8 cellular contexts compared by ENCODE assay signal in genomic region chr3:158918008-158918407, GRCh38.
A peak's percentile ranks its signal among the peaks of the same experiment; 100 is the strongest.
DNase-seq lines count a peak whose midpoint lies in the region; ATAC-seq and TF ChIP-seq lines count a peak whose summit lies in the region.

No MANE protein-coding gene starts in this region.

- no peaks in the 10 kb centered on the region for H3K9me3 Mint-ChIP-seq in activated CD4-positive, alpha-beta T cell treated with anti-CD3 and anti-CD28 coated beads, Interleukin-2, amount 10 ng/mL, durations not matched to agents 7 days and 5 days
- no peaks in the 10 kb centered on the region for H3K9me3 Mint-ChIP-seq in stimulated activated effector memory CD8-positive, alpha-beta T cell treated with anti-CD3 and anti-CD28 coated beads, Interleukin-12 subunit alpha, Interleukin-12 subunit beta, amount 100 ng/mL, for 72 hours

- H3K4me1 Mint-ChIP-seq in activated CD4-positive, alpha-beta T cell treated with anti-CD3 and anti-CD28 coated beads, Interleukin-2, amount 10 ng/mL, durations not matched to agents 7 days and 5 days: no peaks in the 10 kb centered on the region
- no peaks in the 10 kb centered on the region for H3K4me1 Mint-ChIP-seq in stimulated activated effector memory CD8-positive, alpha-beta T cell treated with anti-CD3 and anti-CD28 coated beads, Interleukin-12 subunit alpha, Interleukin-12 subunit beta, amount 100 ng/mL, for 72 hours

- H3K9me3 ChIP-seq in OCI-LY3 (ENCODE audit: insufficient read depth, low read length) (no peaks in the 10 kb centered on the region), colonic mucosa (no peaks in the 10 kb centered on the region)

- no peaks in the 10 kb centered on the region for H3K4me1 ChIP-seq in OCI-LY3 (ENCODE audit: low read length)
- no peaks in the 10 kb centered on the region for H3K4me1 ChIP-seq in colonic mucosa

- no peaks in the 10 kb centered on the region for H4K20me1 ChIP-seq in OCI-LY3 (ENCODE audit: insufficient read depth, low read length)

- H3K79me2 ChIP-seq in OCI-LY3 (ENCODE audit: low read length): no peaks in the 10 kb centered on the region

- H3K36me3 Mint-ChIP-seq in activated CD4-positive, alpha-beta T cell treated with anti-CD3 and anti-CD28 coated beads, Interleukin-2, amount 10 ng/mL, durations not matched to agents 7 days and 5 days (ENCODE audit: low read depth): no peaks in the 10 kb centered on the region
- H3K36me3 Mint-ChIP-seq in stimulated activated effector memory CD8-positive, alpha-beta T cell treated with anti-CD3 and anti-CD28 coated beads, Interleukin-12 subunit alpha, Interleukin-12 subunit beta, amount 100 ng/mL, for 72 hours: no peaks in the 10 kb centered on the region

- H3K4me2 ChIP-seq in OCI-LY3 (ENCODE audit: low read length): no peak overlapping the region

- H3K27me3 Mint-ChIP-seq in activated CD4-positive, alpha-beta T cell treated with anti-CD3 and anti-CD28 coated beads, Interleukin-2, amount 10 ng/mL, durations not matched to agents 7 days and 5 days: peaks cover 5% of the 10 kb centered on the region

- no peak overlapping the region for H3K4me3 ChIP-seq in OCI-LY3 (ENCODE audit: low read length)
- no peak overlapping the region for H3K4me3 ChIP-seq in colonic mucosa

- CTCF ChIA-PET in activated CD4-positive, alpha-beta T cell treated with anti-CD3 and anti-CD28 coated beads, Interleukin-2, amount 10 ng/mL, durations not matched to agents 7 days and 5 days (lab: Charles Lee): no interaction called here

- H3K9ac ChIP-seq in OCI-LY3 (ENCODE audit: low read length): no peak overlapping the region
- H3K9ac ChIP-seq in colonic mucosa (ENCODE audit: low read depth in 2 of 2, low read length in 2 of 2): no peak overlapping the region

- TF ChIP-seq CTCF in OCI-LY3 (IDR thresholded peaks at IDR 0.05; ENCODE audit: low read depth, low read length) (peak; percentile 73), colonic mucosa (IDR thresholded peaks at IDR 0.05) (peak; percentile 47)

- peak; percentile 14 for DNase-seq in activated CD4-positive, alpha-beta T cell treated with anti-CD3 and anti-CD28 coated beads, Interleukin-2, amount 10 ng/mL, durations not matched to agents 7 days and 5 days
- DNase-seq in activated CD4-positive, alpha-beta T cell treated with anti-CD3 and anti-CD28 coated beads for 1 hour: no peak
- DNase-seq in colonic mucosa (peak; percentile 48), midbrain (lab: John Stamatoyannopoulos, UW) (peak; percentile 35)
- no peak for DNase-seq in stimulated activated effector memory CD8-positive, alpha-beta T cell treated with anti-CD3 and anti-CD28 coated beads, Interleukin-12 subunit alpha, Interleukin-12 subunit beta, amount 100 ng/mL, for 72 hours (ENCODE audit: low spot score in 2 of 2)

- H3K27me3 ChIP-seq in OCI-LY3 (ENCODE audit: low read depth, low read length) (0 out of 2 replicates have a peak, but pooled peaks cover 5% of the 10 kb centered on the region), colonic mucosa (no peaks in the 10 kb centered on the region)

- no peak overlapping the region for H3K4me3 Mint-ChIP-seq in activated CD4-positive, alpha-beta T cell treated with anti-CD3 and anti-CD28 coated beads, Interleukin-2, amount 10 ng/mL, durations not matched to agents 7 days and 5 days
- H3K4me3 Mint-ChIP-seq in stimulated activated effector memory CD8-positive, alpha-beta T cell treated with anti-CD3 and anti-CD28 coated beads, Interleukin-12 subunit alpha, Interleukin-12 subunit beta, amount 100 ng/mL, for 72 hours: no peak overlapping the region

- POLR2A ChIA-PET in activated CD4-positive, alpha-beta T cell treated with anti-CD3 and anti-CD28 coated beads, Interleukin-2, amount 10 ng/mL, durations not matched to agents 7 days and 5 days (lab: Charles Lee): no interaction called here

- intact Hi-C loops in colonic mucosa (cut with DNase I): loop anchor here (5.0 kb wide), 3 partner anchors 71 to 334 kb away; no protein-coding TSS in a partner anchor

- no peak overlapping the region for H3K27ac Mint-ChIP-seq in activated CD4-positive, alpha-beta T cell treated with anti-CD3 and anti-CD28 coated beads, Interleukin-2, amount 10 ng/mL, durations not matched to agents 7 days and 5 days
- H3K27ac Mint-ChIP-seq in stimulated activated effector memory CD8-positive, alpha-beta T cell treated with anti-CD3 and anti-CD28 coated beads, Interleukin-12 subunit alpha, Interleukin-12 subunit beta, amount 100 ng/mL, for 72 hours: no peak overlapping the region

- H3K27ac ChIP-seq in OCI-LY3 (ENCODE audit: low read length) (no peak overlapping the region), colonic mucosa (no peak overlapping the region)

- H3K36me3 ChIP-seq in OCI-LY3 (replicated peaks; ENCODE audit: low read depth, low read length): no peaks in the 10 kb centered on the region
- no peaks in the 10 kb centered on the region for H3K36me3 ChIP-seq in colonic mucosa

- H2AFZ ChIP-seq in OCI-LY3 (ENCODE audit: low read depth, low read length): no peak overlapping the region

- peak; percentile 69 for ATAC-seq in GM21423 (IDR thresholded peaks at IDR 0.05; ENCODE audit: unreplicated experiment)
- peak; percentile 75 for ATAC-seq in HG03565 (IDR thresholded peaks at IDR 0.05; ENCODE audit: unreplicated experiment)
- no peak for ATAC-seq in stimulated activated effector memory CD8-positive, alpha-beta T cell treated with anti-CD3 and anti-CD28 coated beads, Interleukin-12 subunit alpha, Interleukin-12 subunit beta, amount 100 ng/mL, for 72 hours

Comparison
In these comparisons a context has a peak if more than half of its experiments do, and no peak if none do; other contexts are left out.
1. DNase-seq: peak in activated CD4-positive, alpha-beta T cell treated with anti-CD3 and anti-CD28 coated beads, Interleukin-2, amount 10 ng/mL, durations not matched to agents 7 days and 5 days (single experiment), colonic mucosa (single experiment) and midbrain (single experiment); none in activated CD4-positive, alpha-beta T cell treated with anti-CD3 and anti-CD28 coated beads for 1 hour (single experiment) and stimulated activated effector memory CD8-positive, alpha-beta T cell treated with anti-CD3 and anti-CD28 coated beads, Interleukin-12 subunit alpha, Interleukin-12 subunit beta, amount 100 ng/mL, for 72 hours (0 of 2).